Comparison of ENCODE assay signal across 16 cellular contexts in genomic region chr7:51198654-51199053, GRCh38.
DNase-seq lines count a peak whose midpoint lies in the region; ATAC-seq and TF ChIP-seq lines count a peak whose summit lies in the region.
"Had no signal": no experiment of that assay in that cellular context is flagged by ENCODE, and none has a peak within 500 bp of the region (broad histone marks: within the 10 kb centered on the region; RNA-seq: fewer than 3 reads in every experiment).

No MANE protein-coding gene starts in this region.

- H3K4me2 ChIP-seq in BLaER1 = peak overlapping the region; percentile 49
- no peak overlapping the region for H3K4me2 ChIP-seq in DND-41 (ENCODE audit: insufficient read depth, low read length)

- ATAC-seq in DND-41 (ENCODE audit: insufficient read depth, low read depth) (peak; percentile 59; the same call in 2 of the 3 replicates), HG02885 (IDR thresholded peaks at IDR 0.05; ENCODE audit: poor library complexity, unreplicated experiment) (no peak)
- ATAC-seq: GM12878, K562 had no signal

- H3K27ac ChIP-seq in BLaER1 = peak overlapping the region; percentile 31; the same call in 1 of the 2 replicates
- H3K27ac ChIP-seq in DND-41 (ENCODE audit: low read length) = no peak overlapping the region
- H3K27ac ChIP-seq: C4-2B had no signal

- H3K4me3 ChIP-seq in BLaER1 = no peak overlapping the region
- no peak overlapping the region for H3K4me3 ChIP-seq in DND-41 (ENCODE audit: low read depth in 1 of 2, low read length in 2 of 2)
- H3K4me3 ChIP-seq: GM12878, K562 had no signal

- H3K4me1 ChIP-seq in BLaER1 (peaks cover 12% of the 10 kb centered on the region), DND-41 (ENCODE audit: insufficient read depth, low read length) (0 out of 2 replicates have a peak, but pooled peaks cover 4% of the 10 kb centered on the region)

- no peak overlapping the region for H3K9ac ChIP-seq in BLaER1
- H3K9ac ChIP-seq in DND-41 (ENCODE audit: low read depth, low read length) = no peak overlapping the region

- no peaks in the 10 kb centered on the region for H3K79me2 ChIP-seq in DND-41 (ENCODE audit: insufficient read depth, low read length)

- no peak for TF ChIP-seq CTCF in DND-41 (IDR thresholded peaks at IDR 0.05; ENCODE audit: borderline replicate concordance, extremely low read depth, low read length, poor library complexity, severe bottlenecking)

- DNase-seq in NCI-H1105 (lab: John Stamatoyannopoulos, UW) (peak; percentile 7), NCI-H1105 treated with DMSO at 0.1 percent for 48 hours (lab: John Stamatoyannopoulos, UW) (no peak), DND-41 (peak; percentile 49), NCI-H69 (lab: John Stamatoyannopoulos, UW) (peak; percentile 56), Ammon's horn (ENCODE audit: low spot score) (no peak), germinal center (ENCODE audit: low spot score) (no peak)
- DNase-seq: GDM1; GOT3; NCI-H187; NCI-H526; NK-92 treated with Interleukin-12 subunit alpha and Interleukin-12 subunit beta, amount 100 ng/mL, for 24 hours had no signal

- H4K20me1 ChIP-seq in BLaER1 (no peaks in the 10 kb centered on the region), DND-41 (ENCODE audit: insufficient read depth, low read length) (0 out of 2 replicates have a peak, but pooled peaks cover 3% of the 10 kb centered on the region)

- H3K27me3 ChIP-seq in BLaER1 (no peaks in the 10 kb centered on the region), DND-41 (ENCODE audit: insufficient read depth, low read length, poor library complexity) (no peaks in the 10 kb centered on the region)

- peaks cover 11% of the 10 kb centered on the region; the same call in 1 of the 2 replicates for H3K9me3 ChIP-seq in BLaER1
- H3K9me3 ChIP-seq in DND-41 (ENCODE audit: insufficient read depth, low read length, severe bottlenecking) = no peaks in the 10 kb centered on the region

- no peak overlapping the region for H2AFZ ChIP-seq in DND-41 (ENCODE audit: low read depth, low read length)

- no peaks in the 10 kb centered on the region for H3K36me3 ChIP-seq in BLaER1
- no peaks in the 10 kb centered on the region for H3K36me3 ChIP-seq in DND-41 (ENCODE audit: insufficient read depth, low read length)

Comparison
In these comparisons a context has a peak if more than half of its experiments do, and no peak if none do; other contexts are left out.
1. DNase-seq: peak in NCI-H1105 (single experiment), DND-41 (single experiment) and NCI-H69 (single experiment); none in NCI-H1105 treated with DMSO at 0.1 percent for 48 hours (single experiment), Ammon's horn (single experiment) and germinal center (single experiment).